9 cellular contexts compared by ENCODE assay signal in the genomic region with DNA sequence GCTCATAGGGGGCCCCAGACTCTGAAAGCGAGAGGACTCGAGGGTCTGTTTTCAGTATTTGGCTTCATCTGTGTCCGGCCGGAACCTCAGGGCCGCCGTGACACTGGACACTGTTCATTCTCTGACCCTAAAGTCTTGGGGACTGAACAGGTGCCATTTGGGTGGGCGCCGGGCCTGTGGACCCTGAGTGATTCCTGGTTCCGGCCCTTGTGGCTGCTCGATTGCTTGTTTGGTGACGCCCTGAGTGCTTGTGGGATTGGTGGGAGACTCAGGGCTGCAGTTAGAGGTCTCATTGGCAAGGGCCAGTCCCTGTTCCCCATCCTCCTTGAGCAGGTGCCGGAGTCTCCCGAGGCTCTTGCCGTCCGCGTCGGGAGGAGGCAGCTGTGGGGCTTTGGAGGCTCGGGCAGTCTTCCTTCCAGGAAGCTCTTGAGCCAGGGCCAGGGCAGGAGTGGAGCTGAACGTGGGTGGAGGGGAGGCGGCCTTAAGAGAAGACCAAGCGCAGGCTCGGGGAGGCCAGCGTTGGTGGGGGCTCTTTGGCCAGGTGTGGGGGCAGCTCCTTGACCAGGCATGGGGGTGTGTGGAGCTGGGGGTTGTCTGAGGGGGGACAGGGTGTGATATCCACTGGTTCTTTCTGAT. TPM values are rescaled to one million over a fixed set of nuclear protein-coding genes. Genes with fewer than 3 reads are reported as not detected.
DNase-seq lines count a peak whose midpoint lies in the region; ATAC-seq and TF ChIP-seq lines count a peak whose summit lies in the region.
"Had no signal": no experiment of that assay in that cellular context is flagged by ENCODE, and none has a peak within 500 bp of the region (broad histone marks: within the 10 kb centered on the region; RNA-seq: fewer than 3 reads in every experiment).

No MANE protein-coding gene starts in this region.

- peaks cover 43% of the 10 kb centered on the region for H3K4me1 Mint-ChIP-seq in neural progenitor cell

- in situ Hi-C loops in GM13977 (cut with MboI; ENCODE audit: low pct_unique_long_range_greater_than_20kb, low sequenced_read_pairs, unreplicated experiment): no loop called here

- H3K9me3 Mint-ChIP-seq in neural progenitor cell: no peaks in the 10 kb centered on the region

- CTCF ChIA-PET in RWPE1 (lab: Yijun Ruan, JAX): interaction anchor here (0.6 kb wide), 1 partner anchor 187 kb away, joined by 3 read pairs; no protein-coding TSS in a partner anchor

- no peak overlapping the region for H2AFZ ChIP-seq in neural progenitor cell (replicated peaks)

- H3K36me3 ChIP-seq in BLaER1 treated with 17β-estradiol and CSF1 and Interleukin-3, amounts not matched to agents 10 nM and 100 nM: peaks cover 77 to 91% (median 90%) of the 10 kb centered on the region in 11 experiments
- no peaks in the 10 kb centered on the region for H3K36me3 ChIP-seq in neural progenitor cell

- peak overlapping the region in 9 of 11 experiments; percentile 20 to 98 (median 96); a peak in 13 of 22 replicates for H3K9ac ChIP-seq in BLaER1 treated with 17β-estradiol and CSF1 and Interleukin-3, amounts not matched to agents 10 nM and 100 nM
- H3K9ac ChIP-seq in neural progenitor cell: peak overlapping the region; percentile 11

- POLR2A ChIA-PET in RWPE1 (lab: Yijun Ruan, JAX; ENCODE audit: low non-redundant PET): interaction anchor here (0.5 kb wide), 1 partner anchor 222 kb away, joined by 10 read pairs; no protein-coding TSS in a partner anchor

- TF ChIP-seq CTCF in RWPE1 (conservative IDR thresholded peaks at IDR 0.05; ENCODE audit: low read depth): no peak
- no peak for TF ChIP-seq CTCF in epithelial cell of proximal tubule (conservative IDR thresholded peaks at IDR 0.05; ENCODE audit: low read depth, low read length)
- no peak for TF ChIP-seq CTCF in neural progenitor cell (IDR thresholded peaks at IDR 0.05)
- TF ChIP-seq CTCF in GM13977 (IDR thresholded peaks at IDR 0.05; ENCODE audit: extremely low read depth, insufficient read depth, missing control alignments): no peak

- H3K4me3 ChIP-seq in BLaER1 treated with 17β-estradiol and CSF1 and Interleukin-3, amounts not matched to agents 10 nM and 100 nM: peak overlapping the region in 1 of 10 experiments; percentile 31; a peak in 1 of 20 replicates
- H3K4me3 ChIP-seq in epithelial cell of proximal tubule (ENCODE audit: low read depth, low read length) (peak overlapping the region; percentile 22), neural progenitor cell (no peak overlapping the region)

- peak overlapping the region in 2 of 11 experiments; percentile 29; a peak in 1 of 22 replicates for H3K27ac ChIP-seq in BLaER1 treated with 17β-estradiol and CSF1 and Interleukin-3, amounts not matched to agents 10 nM and 100 nM
- H3K27ac ChIP-seq in RWPE1: peak overlapping the region; percentile 99
- H3K27ac ChIP-seq in neural progenitor cell: peak overlapping the region; percentile 68

- peaks cover 21% of the 10 kb centered on the region for H3K36me3 Mint-ChIP-seq in neural progenitor cell

- H3K4me2 ChIP-seq in BLaER1 treated with 17β-estradiol and CSF1 and Interleukin-3, amounts not matched to agents 10 nM and 100 nM: peak overlapping the region in 10 of 11 experiments; percentile 85 to 99 (median 96); a peak in 15 of 22 replicates
- H3K4me2 ChIP-seq in neural progenitor cell: peak overlapping the region; percentile 53

- peak overlapping the region; percentile 98 for H3K27ac Mint-ChIP-seq in neural progenitor cell

- peaks cover 15% of the 10 kb centered on the region for H3K27me3 Mint-ChIP-seq in neural progenitor cell (ENCODE audit: insufficient read depth, low read depth)

- peaks cover 92 to 96% (median 93%) of the 10 kb centered on the region in 11 experiments for H4K20me1 ChIP-seq in BLaER1 treated with 17β-estradiol and CSF1 and Interleukin-3, amounts not matched to agents 10 nM and 100 nM
- H4K20me1 ChIP-seq in neural progenitor cell (ENCODE audit: low read depth): peaks cover 91% of the 10 kb centered on the region

- H3K4me1 ChIP-seq in BLaER1 treated with 17β-estradiol and CSF1 and Interleukin-3, amounts not matched to agents 10 nM and 100 nM: peaks cover 26 to 34% (median 31%) of the 10 kb centered on the region in 10 experiments
- peaks cover 39% of the 10 kb centered on the region for H3K4me1 ChIP-seq in neural progenitor cell

- ATAC-seq in HG02610 (IDR thresholded peaks at IDR 0.05; ENCODE audit: unreplicated experiment) (no peak), HG02623 (IDR thresholded peaks at IDR 0.05; ENCODE audit: unreplicated experiment) (no peak)

- no peak for DNase-seq in RWPE1 (ENCODE audit: low spot score)
- DNase-seq in epithelial cell of proximal tubule (ENCODE audit: low read depth): no peak
- DNase-seq in neural progenitor cell (ENCODE audit: low spot score): no peak
- DNase-seq in GM13977 (ENCODE audit: low spot score): no peak
- DNase-seq in NCI-H146 (lab: John Stamatoyannopoulos, UW): no peak

- peak overlapping the region; percentile 74 for H3K4me3 Mint-ChIP-seq in neural progenitor cell

- H3F3A ChIP-seq in neural progenitor cell (ENCODE audit: low read depth): peaks cover 45% of the 10 kb centered on the region

- peaks cover 0 to 3% (median 0%) of the 10 kb centered on the region in 11 experiments; a peak in 2 of 22 replicates for H3K9me3 ChIP-seq in BLaER1 treated with 17β-estradiol and CSF1 and Interleukin-3, amounts not matched to agents 10 nM and 100 nM (replicated peaks in 1 of 11)
- no peaks in the 10 kb centered on the region for H3K9me3 ChIP-seq in neural progenitor cell (ENCODE audit: low read depth)

- no peaks in the 10 kb centered on the region for H3K27me3 ChIP-seq in BLaER1 treated with 17β-estradiol and CSF1 and Interleukin-3, amounts not matched to agents 10 nM and 100 nM
- no peaks in the 10 kb centered on the region for H3K27me3 ChIP-seq in neural progenitor cell

- peaks cover 92% of the 10 kb centered on the region for H3K79me2 ChIP-seq in neural progenitor cell (ENCODE audit: low read depth)

RNA-seq across cellular contexts. Expression of a gene that starts 4.7 kb away (rescaled TPM):
- total RNA-seq in epithelial cell of proximal tubule: 186 and 453 TPM in 2 replicates
- 237 and 543 TPM in 2 replicates for total RNA-seq in neural progenitor cell (ENCODE audit: low replicate concordance)

RNA-seq across cellular contexts. Expression of a gene that starts 19.8 kb away (rescaled TPM):
- 0.07 and 0.75 TPM in 2 replicates for total RNA-seq in epithelial cell of proximal tubule
- 15.6 and 91.6 TPM in 2 replicates for total RNA-seq in neural progenitor cell (ENCODE audit: low replicate concordance)
- total RNA-seq: HT1080 had no signal

RNA-seq across cellular contexts. Expression of a gene that starts 25.7 kb away (rescaled TPM):
- total RNA-seq in epithelial cell of proximal tubule (not detected in 2 replicates), neural progenitor cell (ENCODE audit: low replicate concordance) (1.0 and 2.0 TPM in 2 replicates)
- total RNA-seq: HT1080 had no signal

RNA-seq across cellular contexts. Expression of a gene that starts 38.8 kb away (rescaled TPM):
- total RNA-seq in epithelial cell of proximal tubule (not detected in 2 replicates), neural progenitor cell (ENCODE audit: low replicate concordance) (0.28 TPM in 1 of 2 replicates, not detected in the other)
- total RNA-seq: HT1080 had no signal

RNA-seq across cellular contexts. Expression of a gene that starts 50.1 kb away (rescaled TPM):
- total RNA-seq in epithelial cell of proximal tubule (not detected in 2 replicates), neural progenitor cell (ENCODE audit: low replicate concordance) (not detected in 2 replicates)
- total RNA-seq: HT1080 had no signal
